Comparison of ENCODE assay signal across 1 cellular context in the genomic region with DNA sequence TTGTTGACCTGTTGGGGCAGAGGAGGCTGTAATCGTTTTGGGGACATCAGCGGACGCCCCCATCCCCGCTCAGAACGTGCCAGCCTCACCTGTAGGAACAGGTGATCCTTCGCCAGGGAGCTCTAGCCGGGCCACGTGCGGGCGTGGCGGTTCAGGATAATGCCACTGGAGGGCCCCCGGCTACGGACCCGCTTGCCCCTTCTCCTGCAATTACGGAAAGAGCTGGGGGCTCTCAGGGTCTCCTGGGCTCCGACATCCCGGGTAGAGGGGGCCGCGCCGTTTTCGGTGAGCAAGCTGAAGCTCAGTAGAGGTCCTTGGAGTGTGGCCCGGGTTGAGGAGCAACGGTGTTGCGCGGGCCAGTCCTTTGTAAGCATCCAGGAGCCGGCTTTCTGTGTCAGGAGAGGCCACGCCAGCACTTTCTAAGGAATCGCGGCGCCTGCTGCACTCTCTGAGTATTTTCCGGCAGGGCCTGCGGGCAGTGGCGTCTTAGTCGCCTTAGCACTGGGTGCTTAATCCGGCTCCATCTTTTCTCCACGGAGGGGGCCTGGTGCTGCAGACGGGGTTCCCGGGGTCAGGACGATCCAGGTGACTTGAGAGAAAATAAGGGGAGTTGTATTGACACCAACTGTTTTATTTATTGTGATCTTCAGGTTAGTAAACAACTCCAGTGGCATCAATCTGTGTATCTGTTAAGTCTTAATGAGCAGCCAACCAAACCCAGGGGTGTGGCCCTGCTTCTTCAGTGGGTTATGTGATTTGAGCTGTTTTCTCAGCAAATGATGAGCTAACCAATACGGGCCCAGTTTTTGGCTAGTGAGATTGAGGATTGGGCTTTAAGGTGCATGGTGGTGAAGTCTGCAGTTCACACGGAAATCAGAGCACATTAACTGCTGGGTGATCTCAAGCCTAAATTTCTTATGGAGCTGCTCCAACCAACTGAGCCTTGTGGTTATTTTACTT.
TF ChIP-seq lines count a peak whose summit lies in the region.

No MANE protein-coding gene starts in this region.

TF ChIP-seq in HepG2, 621 proteins besides CTCF, POLR2A, EP300 and RAD21 (continued from another document and continues in another):
- TF ChIP-seq, protein P1, sequence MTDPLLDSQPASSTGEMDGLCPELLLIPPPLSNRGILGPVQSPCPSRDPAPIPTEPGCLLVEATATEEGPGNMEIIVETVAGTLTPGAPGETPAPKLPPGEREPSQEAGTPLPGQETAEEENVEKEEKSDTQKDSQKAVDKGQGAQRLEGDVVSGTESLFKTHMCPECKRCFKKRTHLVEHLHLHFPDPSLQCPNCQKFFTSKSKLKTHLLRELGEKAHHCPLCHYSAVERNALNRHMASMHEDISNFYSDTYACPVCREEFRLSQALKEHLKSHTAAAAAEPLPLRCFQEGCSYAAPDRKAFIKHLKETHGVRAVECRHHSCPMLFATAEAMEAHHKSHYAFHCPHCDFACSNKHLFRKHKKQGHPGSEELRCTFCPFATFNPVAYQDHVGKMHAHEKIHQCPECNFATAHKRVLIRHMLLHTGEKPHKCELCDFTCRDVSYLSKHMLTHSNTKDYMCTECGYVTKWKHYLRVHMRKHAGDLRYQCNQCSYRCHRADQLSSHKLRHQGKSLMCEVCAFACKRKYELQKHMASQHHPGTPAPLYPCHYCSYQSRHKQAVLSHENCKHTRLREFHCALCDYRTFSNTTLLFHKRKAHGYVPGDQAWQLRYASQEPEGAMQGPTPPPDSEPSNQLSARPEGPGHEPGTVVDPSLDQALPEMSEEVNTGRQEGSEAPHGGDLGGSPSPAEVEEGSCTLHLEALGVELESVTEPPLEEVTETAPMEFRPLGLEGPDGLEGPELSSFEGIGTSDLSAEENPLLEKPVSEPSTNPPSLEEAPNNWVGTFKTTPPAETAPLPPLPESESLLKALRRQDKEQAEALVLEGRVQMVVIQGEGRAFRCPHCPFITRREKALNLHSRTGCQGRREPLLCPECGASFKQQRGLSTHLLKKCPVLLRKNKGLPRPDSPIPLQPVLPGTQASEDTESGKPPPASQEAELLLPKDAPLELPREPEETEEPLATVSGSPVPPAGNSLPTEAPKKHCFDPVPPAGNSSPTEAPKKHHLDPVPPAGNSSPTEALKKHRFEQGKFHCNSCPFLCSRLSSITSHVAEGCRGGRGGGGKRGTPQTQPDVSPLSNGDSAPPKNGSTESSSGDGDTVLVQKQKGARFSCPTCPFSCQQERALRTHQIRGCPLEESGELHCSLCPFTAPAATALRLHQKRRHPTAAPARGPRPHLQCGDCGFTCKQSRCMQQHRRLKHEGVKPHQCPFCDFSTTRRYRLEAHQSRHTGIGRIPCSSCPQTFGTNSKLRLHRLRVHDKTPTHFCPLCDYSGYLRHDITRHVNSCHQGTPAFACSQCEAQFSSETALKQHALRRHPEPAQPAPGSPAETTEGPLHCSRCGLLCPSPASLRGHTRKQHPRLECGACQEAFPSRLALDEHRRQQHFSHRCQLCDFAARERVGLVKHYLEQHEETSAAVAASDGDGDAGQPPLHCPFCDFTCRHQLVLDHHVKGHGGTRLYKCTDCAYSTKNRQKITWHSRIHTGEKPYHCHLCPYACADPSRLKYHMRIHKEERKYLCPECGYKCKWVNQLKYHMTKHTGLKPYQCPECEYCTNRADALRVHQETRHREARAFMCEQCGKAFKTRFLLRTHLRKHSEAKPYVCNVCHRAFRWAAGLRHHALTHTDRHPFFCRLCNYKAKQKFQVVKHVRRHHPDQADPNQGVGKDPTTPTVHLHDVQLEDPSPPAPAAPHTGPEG (CRISPR knock-in tag; IDR thresholded peaks at IDR 0.05) = no peak
- TF ChIP-seq, protein P2, sequence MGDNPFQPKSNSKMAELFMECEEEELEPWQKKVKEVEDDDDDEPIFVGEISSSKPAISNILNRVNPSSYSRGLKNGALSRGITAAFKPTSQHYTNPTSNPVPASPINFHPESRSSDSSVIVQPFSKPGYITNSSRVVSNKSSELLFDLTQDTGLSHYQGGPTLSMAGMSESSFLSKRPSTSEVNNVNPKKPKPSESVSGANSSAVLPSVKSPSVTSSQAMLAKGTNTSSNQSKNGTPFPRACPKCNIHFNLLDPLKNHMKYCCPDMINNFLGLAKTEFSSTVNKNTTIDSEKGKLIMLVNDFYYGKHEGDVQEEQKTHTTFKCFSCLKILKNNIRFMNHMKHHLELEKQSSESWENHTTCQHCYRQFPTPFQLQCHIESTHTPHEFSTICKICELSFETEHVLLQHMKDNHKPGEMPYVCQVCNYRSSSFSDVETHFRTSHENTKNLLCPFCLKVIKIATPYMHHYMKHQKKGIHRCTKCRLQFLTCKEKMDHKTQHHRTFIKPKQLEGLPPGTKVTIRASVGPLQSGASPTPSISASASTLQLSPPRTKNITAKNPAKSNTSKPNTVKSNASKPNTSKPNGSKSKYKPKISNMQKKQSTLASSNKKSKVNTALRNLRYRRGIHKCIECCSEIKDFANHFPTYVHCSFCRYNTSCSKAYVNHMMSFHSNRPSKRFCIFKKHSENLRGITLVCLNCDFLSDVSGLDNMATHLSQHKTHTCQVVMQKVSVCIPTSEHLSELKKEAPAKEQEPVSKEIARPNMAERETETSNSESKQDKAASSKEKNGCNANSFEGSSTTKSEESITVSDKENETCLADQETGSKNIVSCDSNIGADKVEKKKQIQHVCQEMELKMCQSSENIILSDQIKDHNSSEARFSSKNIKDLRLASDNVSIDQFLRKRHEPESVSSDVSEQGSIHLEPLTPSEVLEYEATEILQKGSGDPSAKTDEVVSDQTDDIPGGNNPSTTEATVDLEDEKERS (CRISPR knock-in tag; IDR thresholded peaks at IDR 0.05) = no peak
- TF ChIP-seq HNRNPL (IDR thresholded peaks at IDR 0.05; ENCODE audit: low read depth, low read length) = 0 out of 2 replicates have a peak, but pooled peaks have one; percentile 43
- TF ChIP-seq, protein P3, sequence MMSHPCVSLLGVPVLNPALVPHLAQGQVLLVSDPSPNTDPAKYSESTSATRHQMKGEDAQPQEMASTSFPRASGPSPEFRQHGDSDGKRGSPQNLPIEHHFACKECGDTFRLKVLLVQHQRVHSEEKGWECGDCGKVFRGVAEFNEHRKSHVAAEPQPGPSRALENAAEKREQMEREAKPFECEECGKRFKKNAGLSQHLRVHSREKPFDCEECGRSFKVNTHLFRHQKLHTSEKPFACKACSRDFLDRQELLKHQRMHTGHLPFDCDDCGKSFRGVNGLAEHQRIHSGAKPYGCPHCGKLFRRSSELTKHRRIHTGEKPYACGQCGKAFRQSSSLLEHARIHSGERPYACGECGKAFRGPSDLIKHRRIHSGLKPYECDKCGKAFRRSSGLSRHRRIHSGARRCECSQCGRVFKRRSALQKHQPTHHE (CRISPR knock-in tag; IDR thresholded peaks at IDR 0.05; ENCODE audit: borderline replicate concordance) = no peak
- TF ChIP-seq KIAA2018 (CRISPR knock-in tag; IDR thresholded peaks at IDR 0.05; ENCODE audit: borderline replicate concordance) = no peak
- no peak for TF ChIP-seq KLF12 (CRISPR knock-in tag; IDR thresholded peaks at IDR 0.05; ENCODE audit: borderline replicate concordance)
- TF ChIP-seq ZNF7 (CRISPR knock-in tag; IDR thresholded peaks at IDR 0.05) = no peak
- 0 out of 2 replicates have a peak, but pooled peaks have one; percentile 12 for TF ChIP-seq ZBTB7B (CRISPR knock-in tag; IDR thresholded peaks at IDR 0.05)
- TF ChIP-seq CREM (IDR thresholded peaks at IDR 0.05) = no peak
- TF ChIP-seq CREM (CRISPR knock-in tag; IDR thresholded peaks at IDR 0.05) = no peak
- no peak for TF ChIP-seq MAF1 (CRISPR knock-in tag; IDR thresholded peaks at IDR 0.05; ENCODE audit: borderline replicate concordance)
- TF ChIP-seq SMYD3 (CRISPR knock-in tag; IDR thresholded peaks at IDR 0.05) = no peak
- no peak for TF ChIP-seq ZNF83 (CRISPR knock-in tag; IDR thresholded peaks at IDR 0.05; ENCODE audit: borderline replicate concordance)
- TF ChIP-seq, protein P4, sequence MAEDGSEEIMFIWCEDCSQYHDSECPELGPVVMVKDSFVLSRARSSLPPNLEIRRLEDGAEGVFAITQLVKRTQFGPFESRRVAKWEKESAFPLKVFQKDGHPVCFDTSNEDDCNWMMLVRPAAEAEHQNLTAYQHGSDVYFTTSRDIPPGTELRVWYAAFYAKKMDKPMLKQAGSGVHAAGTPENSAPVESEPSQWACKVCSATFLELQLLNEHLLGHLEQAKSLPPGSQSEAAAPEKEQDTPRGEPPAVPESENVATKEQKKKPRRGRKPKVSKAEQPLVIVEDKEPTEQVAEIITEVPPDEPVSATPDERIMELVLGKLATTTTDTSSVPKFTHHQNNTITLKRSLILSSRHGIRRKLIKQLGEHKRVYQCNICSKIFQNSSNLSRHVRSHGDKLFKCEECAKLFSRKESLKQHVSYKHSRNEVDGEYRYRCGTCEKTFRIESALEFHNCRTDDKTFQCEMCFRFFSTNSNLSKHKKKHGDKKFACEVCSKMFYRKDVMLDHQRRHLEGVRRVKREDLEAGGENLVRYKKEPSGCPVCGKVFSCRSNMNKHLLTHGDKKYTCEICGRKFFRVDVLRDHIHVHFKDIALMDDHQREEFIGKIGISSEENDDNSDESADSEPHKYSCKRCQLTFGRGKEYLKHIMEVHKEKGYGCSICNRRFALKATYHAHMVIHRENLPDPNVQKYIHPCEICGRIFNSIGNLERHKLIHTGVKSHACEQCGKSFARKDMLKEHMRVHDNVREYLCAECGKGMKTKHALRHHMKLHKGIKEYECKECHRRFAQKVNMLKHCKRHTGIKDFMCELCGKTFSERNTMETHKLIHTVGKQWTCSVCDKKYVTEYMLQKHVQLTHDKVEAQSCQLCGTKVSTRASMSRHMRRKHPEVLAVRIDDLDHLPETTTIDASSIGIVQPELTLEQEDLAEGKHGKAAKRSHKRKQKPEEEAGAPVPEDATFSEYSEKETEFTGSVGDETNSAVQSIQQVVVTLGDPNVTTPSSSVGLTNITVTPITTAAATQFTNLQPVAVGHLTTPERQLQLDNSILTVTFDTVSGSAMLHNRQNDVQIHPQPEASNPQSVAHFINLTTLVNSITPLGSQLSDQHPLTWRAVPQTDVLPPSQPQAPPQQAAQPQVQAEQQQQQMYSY (CRISPR knock-in tag; IDR thresholded peaks at IDR 0.05) = no peak
- TF ChIP-seq FOXC1 (CRISPR knock-in tag; IDR thresholded peaks at IDR 0.05; ENCODE audit: borderline replicate concordance) = no peak
- TF ChIP-seq IKZF5 (CRISPR knock-in tag; IDR thresholded peaks at IDR 0.05) = 0 out of 2 replicates have a peak, but pooled peaks have one; percentile 16
- TF ChIP-seq TARDBP (CRISPR knock-in tag; IDR thresholded peaks at IDR 0.05) = no peak
- TF ChIP-seq, protein P5, sequence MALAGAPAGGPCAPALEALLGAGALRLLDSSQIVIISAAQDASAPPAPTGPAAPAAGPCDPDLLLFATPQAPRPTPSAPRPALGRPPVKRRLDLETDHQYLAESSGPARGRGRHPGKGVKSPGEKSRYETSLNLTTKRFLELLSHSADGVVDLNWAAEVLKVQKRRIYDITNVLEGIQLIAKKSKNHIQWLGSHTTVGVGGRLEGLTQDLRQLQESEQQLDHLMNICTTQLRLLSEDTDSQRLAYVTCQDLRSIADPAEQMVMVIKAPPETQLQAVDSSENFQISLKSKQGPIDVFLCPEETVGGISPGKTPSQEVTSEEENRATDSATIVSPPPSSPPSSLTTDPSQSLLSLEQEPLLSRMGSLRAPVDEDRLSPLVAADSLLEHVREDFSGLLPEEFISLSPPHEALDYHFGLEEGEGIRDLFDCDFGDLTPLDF (CRISPR knock-in tag; IDR thresholded peaks at IDR 0.05) = no peak
- no peak for TF ChIP-seq PLRG1 (conservative IDR thresholded peaks at IDR 0.05)
- no peak for TF ChIP-seq KMT2B (CRISPR knock-in tag; IDR thresholded peaks at IDR 0.05)
- peak; percentile 20 for TF ChIP-seq HNRNPLL (IDR thresholded peaks at IDR 0.05; ENCODE audit: low read depth, low read length, poor library complexity, severe bottlenecking)
- TF ChIP-seq NFRKB (IDR thresholded peaks at IDR 0.05) = no peak
